Comparison of ENCODE assay signal across 20 cellular contexts in genomic region chr7:85067371-85067770, GRCh38.
"Had no signal": no experiment of that assay in that cellular context is flagged by ENCODE, and none has a peak within 500 bp of the region (broad histone marks: within the 10 kb centered on the region; RNA-seq: fewer than 3 reads in every experiment).

No MANE protein-coding gene starts in this region.

- ATAC-seq: effector memory CD8-positive, alpha-beta T cell; gastrocnemius medialis; left ventricle myocardium superior; lower lobe of right lung; natural killer cell; stimulated activated naive B cell treated with anti-CD40 and anti-IgM and Interleukin-4, amounts not matched to agents 10 μg/mL and 1 μg/mL and 100 μg/mL, for 72 hours had no signal

- H3K9ac ChIP-seq: parathyroid adenoma had no signal

- H3K27ac Mint-ChIP-seq: effector memory CD8-positive, alpha-beta T cell; natural killer cell; progenitor cell of endocrine pancreas; stimulated activated naive B cell treated with anti-CD40 and anti-IgM and Interleukin-4, amounts not matched to agents 10 μg/mL and 1 μg/mL and 100 μg/mL, for 72 hours; stimulated activated naive CD8-positive, alpha-beta T cell treated with anti-CD3 and anti-CD28 coated beads, Interleukin-15, Interleukin-2, amounts not matched to agents 100 ng/mL and 50 ng/mL, for 24 hours had no signal

- H3K4me1 ChIP-seq: gastrocnemius medialis, lower lobe of right lung, parathyroid adenoma, right atrium auricular region had no signal

- H3K79me2 ChIP-seq: parathyroid adenoma had no signal

- H3K27me3 ChIP-seq: gastrocnemius medialis, right atrium auricular region, sigmoid colon, spleen, suprapubic skin, tibial artery had no signal

- H3K9me3 ChIP-seq: gastrocnemius medialis, lower lobe of right lung, right atrium auricular region, sigmoid colon, spleen, suprapubic skin, tibial artery had no signal

- H3K4me3 ChIP-seq: gastrocnemius medialis, lower lobe of right lung, right atrium auricular region, sigmoid colon, spleen, suprapubic skin, tibial artery had no signal

- H3K36me3 Mint-ChIP-seq: natural killer cell; stimulated activated naive B cell treated with anti-CD40 and anti-IgM and Interleukin-4, amounts not matched to agents 10 μg/mL and 1 μg/mL and 100 μg/mL, for 72 hours had no signal

- H3K27ac ChIP-seq: gastrocnemius medialis, lower lobe of right lung, parathyroid adenoma, right atrium auricular region, sigmoid colon, suprapubic skin, tibial artery had no signal

- H3K4me3 Mint-ChIP-seq: effector memory CD8-positive, alpha-beta T cell; natural killer cell; neural crest cell; stimulated activated naive B cell treated with anti-CD40 and anti-IgM and Interleukin-4, amounts not matched to agents 10 μg/mL and 1 μg/mL and 100 μg/mL, for 72 hours; stimulated activated naive CD8-positive, alpha-beta T cell treated with anti-CD3 and anti-CD28 coated beads, Interleukin-15, Interleukin-2, amounts not matched to agents 100 ng/mL and 50 ng/mL, for 24 hours; type B pancreatic cell had no signal

- DNase-seq: cerebellar nuclear complex; cortex of kidney; effector memory CD8-positive, alpha-beta T cell; gastrocnemius medialis; head of caudate nucleus; left ventricle myocardium superior; lower lobe of right lung; natural killer cell; sigmoid colon; spleen; stimulated activated CD4-positive, alpha-beta T cell treated with anti-CD3 and anti-CD28 coated beads, Interleukin-2, amount 100 ng/mL, for 48 hours; stimulated activated naive B cell treated with anti-CD40 and anti-IgM and Interleukin-4, amounts not matched to agents 10 μg/mL and 1 μg/mL and 100 μg/mL, for 72 hours; tibial artery had no signal

- H2AFZ ChIP-seq: parathyroid adenoma had no signal

- H3K4me1 Mint-ChIP-seq: natural killer cell; stimulated activated naive B cell treated with anti-CD40 and anti-IgM and Interleukin-4, amounts not matched to agents 10 μg/mL and 1 μg/mL and 100 μg/mL, for 72 hours had no signal

- H3K27me3 Mint-ChIP-seq: effector memory CD8-positive, alpha-beta T cell; progenitor cell of endocrine pancreas; stimulated activated naive B cell treated with anti-CD40 and anti-IgM and Interleukin-4, amounts not matched to agents 10 μg/mL and 1 μg/mL and 100 μg/mL, for 72 hours; stimulated activated naive CD8-positive, alpha-beta T cell treated with anti-CD3 and anti-CD28 coated beads, Interleukin-15, Interleukin-2, amounts not matched to agents 100 ng/mL and 50 ng/mL, for 24 hours; type B pancreatic cell had no signal

- H3K9me3 Mint-ChIP-seq: neural crest cell; stimulated activated naive B cell treated with anti-CD40 and anti-IgM and Interleukin-4, amounts not matched to agents 10 μg/mL and 1 μg/mL and 100 μg/mL, for 72 hours; stimulated activated naive CD8-positive, alpha-beta T cell treated with anti-CD3 and anti-CD28 coated beads, Interleukin-15, Interleukin-2, amounts not matched to agents 100 ng/mL and 50 ng/mL, for 24 hours; type B pancreatic cell had no signal

- H3K36me3 ChIP-seq: gastrocnemius medialis, lower lobe of right lung, right atrium auricular region, sigmoid colon, suprapubic skin, tibial artery had no signal
